8 cellular contexts compared by ENCODE assay signal in genomic region chr1:109509176-109510134, GRCh38. TPM values are rescaled to one million over a fixed set of nuclear protein-coding genes. Genes with fewer than 3 reads are reported as not detected.
DNase-seq lines count a peak whose midpoint lies in the region; ATAC-seq and TF ChIP-seq lines count a peak whose summit lies in the region.

Gene AMIGO1 (minus strand): TSS chr1:109509727. CDS start chr1:109508912, 815 bp downstream.

- no peak for TF ChIP-seq EP300 in upper lobe of left lung (IDR thresholded peaks at IDR 0.05)

- H2AFZ ChIP-seq in OCI-LY7 (ENCODE audit: low read length) = peak within 1 kb of the TSS; percentile 15; the same call in 1 of the 2 replicates
- H2AFZ ChIP-seq in neuron (ENCODE audit: low read depth, low read length) = peak within 1 kb of the TSS; percentile 84

- H3K4me2 ChIP-seq in OCI-LY7 (ENCODE audit: low read length) = peak within 1 kb of the TSS; percentile 52

- DNase-seq in DMS79 treated with DMSO at 0.1 percent for 48 hours (lab: John Stamatoyannopoulos, UW) (peak; percentile 65), OCI-LY7 (ENCODE audit: low spot score) (peak; percentile 60), fibroblast of villous mesenchyme (ENCODE audit: low read depth) (peak; percentile 41), upper lobe of left lung (peak; percentile 53 to 96), GOT3 (lab: John Stamatoyannopoulos, UW) (no peak)
- DNase-seq in activated T-helper 2 cell treated with anti-CD3 and anti-CD28 coated beads, Interferon-gamma antibody, Interleukin-2, Interleukin-4, amounts not matched to agents 10 μg/mL and 5 μg/mL and 100 μg/mL, durations not matched to agents 14 hours and 24 hours and 36 hours (ENCODE audit: low spot score) = peak; percentile 41

- no peak within 1 kb of the TSS for H3K27ac Mint-ChIP-seq in activated T-helper 2 cell treated with anti-CD3 and anti-CD28 coated beads, Interferon-gamma antibody, Interleukin-2, Interleukin-4, amounts not matched to agents 10 μg/mL and 5 μg/mL and 100 μg/mL, durations not matched to agents 14 hours and 24 hours and 36 hours

- H3K9me3 ChIP-seq in OCI-LY7 (ENCODE audit: low read length) (no peaks in the 10 kb centered on the region), neuron (ENCODE audit: low read length) (no peaks in the 10 kb centered on the region), upper lobe of left lung (no peaks in the 10 kb centered on the region)

- H3K4me1 Mint-ChIP-seq in activated T-helper 2 cell treated with anti-CD3 and anti-CD28 coated beads, Interferon-gamma antibody, Interleukin-2, Interleukin-4, amounts not matched to agents 10 μg/mL and 5 μg/mL and 100 μg/mL, durations not matched to agents 14 hours and 24 hours and 36 hours (ENCODE audit: low read depth) = peaks cover 13% of the 10 kb centered on the region

- no peak for TF ChIP-seq CTCF in OCI-LY7 (conservative IDR thresholded peaks at IDR 0.05; ENCODE audit: low read length)
- TF ChIP-seq CTCF in fibroblast of villous mesenchyme (IDR thresholded peaks at IDR 0.05; ENCODE audit: insufficient read depth, low read depth, low read length) = no peak
- TF ChIP-seq CTCF in upper lobe of left lung (IDR thresholded peaks at IDR 0.05) = peak in 1 of 6 experiments; percentile 12

- H3K4me1 ChIP-seq in OCI-LY7 (ENCODE audit: insufficient read depth, low read length, poor library complexity, severe bottlenecking) = peaks cover 3% of the 10 kb centered on the region
- H3K4me1 ChIP-seq in neuron (ENCODE audit: insufficient read depth, low read length) = peaks cover 13% of the 10 kb centered on the region
- H3K4me1 ChIP-seq in upper lobe of left lung = peaks cover 12 to 23% (median 15%) of the 10 kb centered on the region in 4 donors

- H3K36me3 ChIP-seq in OCI-LY7 (ENCODE audit: insufficient read depth, low read length) (no peaks in the 10 kb centered on the region), neuron (ENCODE audit: insufficient read depth, low read length) (no peaks in the 10 kb centered on the region), upper lobe of left lung (no peaks in the 10 kb centered on the region)

- 0 to 4% methylated on average over 16 to 42 of the region's 100 CpGs for WGBS in upper lobe of left lung, 2 donors

- peaks cover 45% of the 10 kb centered on the region for H3K27me3 Mint-ChIP-seq in activated T-helper 2 cell treated with anti-CD3 and anti-CD28 coated beads, Interferon-gamma antibody, Interleukin-2, Interleukin-4, amounts not matched to agents 10 μg/mL and 5 μg/mL and 100 μg/mL, durations not matched to agents 14 hours and 24 hours and 36 hours (ENCODE audit: low read depth)

- H3K9me2 ChIP-seq in OCI-LY7 (ENCODE audit: insufficient read depth, low read length) = no peaks in the 10 kb centered on the region

- POLR2A ChIA-PET in OCI-LY7 (lab: Charles Lee) = interaction anchor here (0.7 kb wide), 1 partner anchor 701 kb away, joined by 3 read pairs; no protein-coding TSS in a partner anchor

- H3K4me3 ChIP-seq in OCI-LY7 (ENCODE audit: low read depth, low read length, poor library complexity, severe bottlenecking) (peak within 1 kb of the TSS; percentile 59), fibroblast of villous mesenchyme (ENCODE audit: low read depth, low read length) (peak within 1 kb of the TSS; percentile 68), neuron (ENCODE audit: low read length) (peak within 1 kb of the TSS; percentile 85), upper lobe of left lung (peak within 1 kb of the TSS; percentile 57 to 92 (median 80))

- no peaks in the 10 kb centered on the region for H3K36me3 Mint-ChIP-seq in activated T-helper 2 cell treated with anti-CD3 and anti-CD28 coated beads, Interferon-gamma antibody, Interleukin-2, Interleukin-4, amounts not matched to agents 10 μg/mL and 5 μg/mL and 100 μg/mL, durations not matched to agents 14 hours and 24 hours and 36 hours (ENCODE audit: low read depth)

- no peak for TF ChIP-seq POLR2A in upper lobe of left lung (IDR thresholded peaks at IDR 0.05)

- ATAC-seq in HG02678 (IDR thresholded peaks at IDR 0.05; ENCODE audit: unreplicated experiment) (peak; percentile 63), upper lobe of left lung (ENCODE audit: low FRiP score in 2 of 2) (peak in 1 of 2 donors; percentile 89)

- H3K79me2 ChIP-seq in OCI-LY7 (ENCODE audit: insufficient read depth, low read depth, low read length) = no peaks in the 10 kb centered on the region

- H3K27ac ChIP-seq in OCI-LY7 (ENCODE audit: low read depth, low read length, poor library complexity, severe bottlenecking) = no peak within 1 kb of the TSS
- H3K27ac ChIP-seq in upper lobe of left lung = peak within 1 kb of the TSS in 2 of 4 donors; percentile 49 to 68

- CTCF ChIA-PET in OCI-LY7 (lab: Charles Lee; ENCODE audit: unreplicated experiment) = interaction anchor here (1.0 to 1.6 kb wide), 3 partner anchors 19 to 23 kb away, joined by 3 read pairs; no protein-coding TSS in a partner anchor

- H3K4me3 Mint-ChIP-seq in activated T-helper 2 cell treated with anti-CD3 and anti-CD28 coated beads, Interferon-gamma antibody, Interleukin-2, Interleukin-4, amounts not matched to agents 10 μg/mL and 5 μg/mL and 100 μg/mL, durations not matched to agents 14 hours and 24 hours and 36 hours (ENCODE audit: low read depth) = peak within 1 kb of the TSS; percentile 81

- H3K27me3 ChIP-seq in neuron (ENCODE audit: insufficient read depth, low read length) (no peaks in the 10 kb centered on the region), upper lobe of left lung (no peaks in the 10 kb centered on the region)

- H4K20me1 ChIP-seq in OCI-LY7 (ENCODE audit: insufficient read depth, low read length) = no peaks in the 10 kb centered on the region

- H3K9me3 Mint-ChIP-seq in activated T-helper 2 cell treated with anti-CD3 and anti-CD28 coated beads, Interferon-gamma antibody, Interleukin-2, Interleukin-4, amounts not matched to agents 10 μg/mL and 5 μg/mL and 100 μg/mL, durations not matched to agents 14 hours and 24 hours and 36 hours = no peaks in the 10 kb centered on the region

- BruUV-seq in OCI-LY7 (replicated peaks; lab: Mats Ljungman, UMichigan) = no TSS peak

- intact Hi-C loops in OCI-LY7 (cut with micrococcal nuclease; ENCODE audit: unreplicated experiment) = no loop called here
- intact Hi-C loops in activated T-helper 2 cell treated with anti-CD3 and anti-CD28 coated beads, Interferon-gamma antibody, Interleukin-2, Interleukin-4, amounts not matched to agents 10 μg/mL and 5 μg/mL and 100 μg/mL, durations not matched to agents 14 hours and 24 hours and 36 hours (cut with micrococcal nuclease) = no loop called here

RNA-seq across cellular contexts. Expression of gene AMIGO1, which starts in this region (rescaled TPM):
- total RNA-seq in OCI-LY7 (2014; rRNA removed; shearing (Covaris generic)) = 0.16 and 0.33 TPM in 2 replicates
- total RNA-seq in OCI-LY7 (2022) = 0.15 and 0.17 TPM in 2 replicates
- 0.66 and 0.92 TPM in 2 replicates for total RNA-seq in activated T-helper 2 cell treated with anti-CD3 and anti-CD28 coated beads, Interferon-gamma antibody, Interleukin-2, Interleukin-4, amounts not matched to agents 10 μg/mL and 5 μg/mL and 100 μg/mL, durations not matched to agents 14 hours and 24 hours and 36 hours
- 0.97 and 3.5 TPM in 2 replicates for total RNA-seq in fibroblast of villous mesenchyme
- 10 to 100 TPM in 2 of 6 donors, 1 to 10 TPM in 4; 1.0 to 11.8 (median 8.3) TPM for total RNA-seq in upper lobe of left lung

Comparison
In these comparisons a context has a peak if more than half of its experiments do, and no peak if none do; other contexts are left out.
1. Peak in DNase-seq, H3K4me3 ChIP-seq and H3K4me2 ChIP-seq in OCI-LY7; RNA of the gene not detected or under 1 TPM.
2. Peak in DNase-seq in activated T-helper 2 cell treated with anti-CD3 and anti-CD28 coated beads, Interferon-gamma antibody, Interleukin-2, Interleukin-4, amounts not matched to agents 10 μg/mL and 5 μg/mL and 100 μg/mL, durations not matched to agents 14 hours and 24 hours and 36 hours; RNA of the gene not detected or under 1 TPM.